8 cellular contexts compared by ENCODE assay signal in genomic region chr6:146700078-146700686, GRCh38.
A peak's percentile ranks its signal among the peaks of the same experiment; 100 is the strongest.
DNase-seq lines count a peak whose midpoint lies in the region; ATAC-seq, FAIRE-seq and TF ChIP-seq lines count a peak whose summit lies in the region.

No MANE protein-coding gene starts in this region.

- intact Hi-C loops in kidney (cut with DNase I): no loop called here

- DNase-seq in AG04449 (ENCODE audit: low read depth, low spot score) (peak; percentile 47), NCI-H1105 (lab: John Stamatoyannopoulos, UW) (peak; percentile 82), SK-N-MC (ENCODE audit: low read depth, low spot score) (peak; percentile 71), bronchial epithelial cell (ENCODE audit: low read depth) (peak; percentile 80), kidney (no peak)
- peak; percentile 3 to 7 (median 5) for DNase-seq in stimulated activated CD4-positive, alpha-beta T cell treated with anti-CD3 and anti-CD28 coated beads, TNF-alpha, amount 100 ng/mL, for 24 hours (ENCODE audit: low read depth in 3 of 3)

- H3K27ac ChIP-seq in SK-N-MC: no peak overlapping the region
- H3K27ac ChIP-seq in kidney (ENCODE audit: low read depth in 2 of 2, low read length in 2 of 2): no peak overlapping the region

- peak; percentile 91 for ATAC-seq in HG02759 (IDR thresholded peaks at IDR 0.05; ENCODE audit: unreplicated experiment)

- CTCF ChIA-PET in AG04449 (lab: Yijun Ruan, JAX): interaction anchor here (1.2 to 5.8 kb wide), 6 partner anchors 156 to 1065 kb away, joined by 3 to 49 read pairs (median 6); partner anchors contain the start of gene RAB32

- no peaks in the 10 kb centered on the region for H3K36me3 ChIP-seq in SK-N-MC (ENCODE audit: insufficient read depth, low read length)
- H3K36me3 ChIP-seq in bronchial epithelial cell (ENCODE audit: control insufficient read depth, insufficient read depth, low read length): no peaks in the 10 kb centered on the region
- no peaks in the 10 kb centered on the region for H3K36me3 ChIP-seq in kidney (ENCODE audit: control insufficient read depth in 1 of 2, insufficient read depth in 2 of 2, low read length in 2 of 2)

- no peaks in the 10 kb centered on the region for H3K27me3 ChIP-seq in bronchial epithelial cell (ENCODE audit: control insufficient read depth, insufficient read depth, low read length)

- no peak for FAIRE-seq in bronchial epithelial cell (lab: Jason Lieb, UNC)
- FAIRE-seq in kidney (lab: Jason Lieb, UNC): peak; percentile 98

- peak; percentile 54 for TF ChIP-seq CTCF in AG04449 (IDR thresholded peaks at IDR 0.05; ENCODE audit: insufficient read depth, low read length, missing control alignments)
- TF ChIP-seq CTCF in GM12875 (IDR thresholded peaks at IDR 0.05; ENCODE audit: borderline replicate concordance, insufficient read depth, low read depth, low read length): peak; percentile 50; the same call in 1 of the 2 replicates
- peak; percentile 58 for TF ChIP-seq CTCF in bronchial epithelial cell (IDR thresholded peaks at IDR 0.05; ENCODE audit: insufficient read depth, low read length, severe bottlenecking)
- TF ChIP-seq CTCF in kidney (IDR thresholded peaks at IDR 0.05; ENCODE audit: borderline replicate concordance, extremely low read depth, insufficient read depth): peak; percentile 73

- no peaks in the 10 kb centered on the region for H3K4me1 ChIP-seq in kidney (ENCODE audit: control insufficient read depth in 1 of 2, insufficient read depth in 1 of 2, low read depth in 1 of 2, low read length in 2 of 2)

- no peaks in the 10 kb centered on the region for H3K9me3 ChIP-seq in SK-N-MC (ENCODE audit: low read depth, low read length)
- H3K9me3 ChIP-seq in kidney (ENCODE audit: control insufficient read depth in 1 of 2, low read length in 2 of 2): no peaks in the 10 kb centered on the region

- no peak overlapping the region for H3K4me3 ChIP-seq in AG04449 (ENCODE audit: low read depth, low read length)
- H3K4me3 ChIP-seq in GM12875 (ENCODE audit: low read depth, low read length): no peak overlapping the region
- H3K4me3 ChIP-seq in SK-N-MC: no peak overlapping the region
- no peak overlapping the region for H3K4me3 ChIP-seq in bronchial epithelial cell (ENCODE audit: low read depth, low read length)
- H3K4me3 ChIP-seq in kidney (ENCODE audit: low read length in 2 of 2): no peak overlapping the region

- POLR2A ChIA-PET in AG04449 (lab: Yijun Ruan, JAX): no interaction called here

- H3K9ac ChIP-seq in SK-N-MC (ENCODE audit: insufficient read length) (no peak overlapping the region), kidney (ENCODE audit: low read length in 2 of 2) (no peak overlapping the region)
